In the genomic region with DNA sequence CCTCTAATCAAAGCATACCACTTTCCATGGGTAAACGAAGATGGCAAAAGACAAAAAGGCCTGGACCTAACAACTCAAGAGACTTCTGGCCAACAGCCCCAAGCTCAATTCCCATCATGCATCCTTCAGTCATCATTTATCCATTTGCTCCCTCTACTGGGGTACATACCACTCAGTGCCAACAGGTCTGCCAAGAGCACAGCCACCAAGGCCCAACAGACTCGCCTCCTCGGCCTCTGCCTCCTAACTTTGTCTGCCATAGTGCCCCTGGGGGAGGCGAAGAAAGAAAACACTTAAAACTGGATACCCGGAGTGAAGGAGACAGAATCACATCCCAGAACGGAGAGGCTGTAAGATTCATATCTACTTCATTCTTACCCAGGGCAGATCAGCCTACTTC, we compare ENCODE assay signal across 6 cellular contexts. TPM values are rescaled to one million over a fixed set of nuclear protein-coding genes. Genes with fewer than 3 reads are reported as not detected.
DNase-seq lines count a peak whose midpoint lies in the region; ATAC-seq and TF ChIP-seq lines count a peak whose summit lies in the region.

No MANE protein-coding gene starts in this region.

- peaks cover 0 to 23% (median 9%) of the 10 kb centered on the region in 4 donors for H3K4me1 ChIP-seq in Peyer's patch

- DNase-seq in GM10266 (ENCODE audit: extremely low spot score) (no peak), Peyer's patch (no peak), fibroblast of mammary gland (ENCODE audit: low read depth) (peak; percentile 51), retina (no peak)
- peak; percentile 24 for DNase-seq in stimulated activated naive CD4-positive, alpha-beta T cell treated with Interleukin-2 at 50 U/mL for 16 hours (lab: John Stamatoyannopoulos, UW)

- H3K27ac ChIP-seq in Peyer's patch = peak overlapping the region in 3 of 4 donors; percentile 87 to 94 (median 90)

- no peaks in the 10 kb centered on the region for H3K27me3 ChIP-seq in Peyer's patch

- H3K4me3 ChIP-seq in Peyer's patch (peak overlapping the region; percentile 80 to 100 (median 98)), fibroblast of mammary gland (ENCODE audit: control insufficient read depth, low read depth, low read length) (peak overlapping the region; percentile 81)

- TF ChIP-seq POLR2A in Peyer's patch (IDR thresholded peaks at IDR 0.05) = no peak

- peaks cover 0 to 46% (median 0%) of the 10 kb centered on the region in 3 donors for H3K36me3 ChIP-seq in Peyer's patch

- TF ChIP-seq CTCF in GM10266 (IDR thresholded peaks at IDR 0.05; ENCODE audit: control insufficient read depth, insufficient read depth, low read depth, missing control alignments) (peak; percentile 34), Peyer's patch (IDR thresholded peaks at IDR 0.05) (no peak), fibroblast of mammary gland (conservative IDR thresholded peaks at IDR 0.05; ENCODE audit: control insufficient read depth, insufficient read depth, low read depth, low read length) (peak; percentile 5)

- no peaks in the 10 kb centered on the region for H3K9me3 ChIP-seq in Peyer's patch

- no peak for ATAC-seq in GM21723 (IDR thresholded peaks at IDR 0.05; ENCODE audit: unreplicated experiment)

RNA-seq across cellular contexts. Expression of gene HYOU1, which starts 1.1 kb away (rescaled TPM):
- total RNA-seq in Peyer's patch = 10 to 100 TPM; 65.2 to 97.7 (median 66.9) TPM

RNA-seq across cellular contexts. Expression of gene VPS11, which starts 11.7 kb away (rescaled TPM):
- 10 to 100 TPM; 26.3 to 72.6 (median 37.2) TPM for total RNA-seq in Peyer's patch

RNA-seq across cellular contexts. Expression of gene SLC37A4, which starts 25.2 kb away (rescaled TPM):
- 100 to 1,000 TPM in 3 of 4 donors, 10 to 100 TPM in 1; 18.2 to 253 (median 209) TPM for total RNA-seq in Peyer's patch

RNA-seq across cellular contexts. Expression of gene HMBS, which starts 28.8 kb away (rescaled TPM):
- 10 to 100 TPM; 10.7 to 21.7 (median 15.0) TPM for total RNA-seq in Peyer's patch

RNA-seq across cellular contexts. Expression of gene TRAPPC4, which starts 37.3 kb away (rescaled TPM):
- 100 to 1,000 TPM in 1 of 4 donors, 10 to 100 TPM in 3; 52.8 to 104 (median 77.8) TPM for total RNA-seq in Peyer's patch

Comparison
In these comparisons a context has a peak if more than half of its experiments do, and no peak if none do; other contexts are left out.
1. DNase-seq: peak in fibroblast of mammary gland (single experiment) and stimulated activated naive CD4-positive, alpha-beta T cell treated with Interleukin-2 at 50 U/mL for 16 hours (single experiment); none in GM10266 (single experiment), Peyer's patch (0 of 3) and retina (single experiment).
2. CTCF ChIP-seq: peak in GM10266 (single experiment) and fibroblast of mammary gland (single experiment); none in Peyer's patch (0 of 6).